Comparison of ENCODE assay signal across 24 cellular contexts in the genomic region with DNA sequence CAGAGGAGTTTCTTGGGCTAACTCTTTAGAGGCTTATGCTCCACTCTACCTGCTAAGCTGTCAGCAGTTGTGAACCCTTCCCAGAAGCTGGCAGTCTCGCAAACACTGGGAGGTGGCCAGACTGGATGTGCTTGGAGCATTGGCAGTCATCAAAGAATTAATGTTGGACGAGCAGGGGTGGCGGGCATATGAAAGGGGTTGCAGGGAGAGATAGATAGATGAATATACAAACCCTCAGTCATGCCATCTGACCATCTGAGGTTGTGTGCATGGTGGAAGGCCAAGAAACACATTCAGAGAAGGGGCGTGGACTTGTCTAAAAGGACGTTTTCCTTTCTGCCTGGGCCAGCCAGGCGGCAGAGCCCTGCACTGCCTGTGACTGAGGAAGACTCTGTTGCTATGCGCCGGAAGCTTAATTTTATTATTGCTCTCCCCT.
DNase-seq lines count a peak whose midpoint lies in the region; ATAC-seq and TF ChIP-seq lines count a peak whose summit lies in the region.
"Had no signal": no experiment of that assay in that cellular context is flagged by ENCODE, and none has a peak within 500 bp of the region (broad histone marks: within the 10 kb centered on the region; RNA-seq: fewer than 3 reads in every experiment).

No MANE protein-coding gene starts in this region.

- no peak overlapping the region for H3K9ac ChIP-seq in SK-N-MC (ENCODE audit: insufficient read length)

- H3K36me3 ChIP-seq in SK-N-MC (ENCODE audit: insufficient read depth, low read length): no peaks in the 10 kb centered on the region
- H3K36me3 ChIP-seq in suprapubic skin: no peaks in the 10 kb centered on the region
- no peaks in the 10 kb centered on the region for H3K36me3 ChIP-seq in upper lobe of left lung

- H3K4me3 Mint-ChIP-seq in mesothelial cell of epicardium: no peak overlapping the region
- H3K4me3 Mint-ChIP-seq: activated CD8-positive, alpha-beta T cell treated with anti-CD3 and anti-CD28 coated beads for 36 hours; central memory CD8-positive, alpha-beta T cell; IgD-negative memory B cell; naive thymus-derived CD8-positive, alpha-beta T cell had no signal

- H3K27ac Mint-ChIP-seq in mesothelial cell of epicardium: peak overlapping the region; percentile 75
- H3K27ac Mint-ChIP-seq: activated CD8-positive, alpha-beta T cell treated with anti-CD3 and anti-CD28 coated beads for 36 hours; IgD-negative memory B cell; naive thymus-derived CD8-positive, alpha-beta T cell had no signal

- no peaks in the 10 kb centered on the region for H3K9me3 Mint-ChIP-seq in mesothelial cell of epicardium
- H3K9me3 Mint-ChIP-seq: activated CD8-positive, alpha-beta T cell treated with anti-CD3 and anti-CD28 coated beads for 36 hours; IgD-negative memory B cell had no signal

- H3K27ac ChIP-seq in SK-N-MC: peak overlapping the region; percentile 28; the same call in 1 of the 2 replicates
- peak overlapping the region; percentile 26 for H3K27ac ChIP-seq in suprapubic skin
- no peak overlapping the region for H3K27ac ChIP-seq in upper lobe of left lung
- H3K27ac ChIP-seq: 22Rv1 had no signal

- H3K4me3 ChIP-seq in SK-N-MC (no peak overlapping the region), suprapubic skin (no peak overlapping the region), upper lobe of left lung (no peak overlapping the region)
- H3K4me3 ChIP-seq: smooth muscle cell had no signal

- DNase-seq in DMS153 (lab: John Stamatoyannopoulos, UW): peak; percentile 71
- DNase-seq in DMS153 treated with DMSO at 0.1 percent for 48 hours (lab: John Stamatoyannopoulos, UW; ENCODE audit: unreplicated experiment): no peak
- DNase-seq in SK-N-MC (ENCODE audit: low read depth, low spot score): no peak
- DNase-seq in mesothelial cell of epicardium (ENCODE audit: low spot score in 2 of 2, unreplicated experiment in 2 of 2): no peak
- no peak for DNase-seq in suprapubic skin (ENCODE audit: low spot score in 2 of 2)
- DNase-seq in upper lobe of left lung: no peak
- no peak for DNase-seq in AML-193 (lab: John Stamatoyannopoulos, UW)
- DNase-seq: activated CD8-positive, alpha-beta T cell treated with anti-CD3 and anti-CD28 coated beads for 36 hours; activated naive CD4-positive, alpha-beta T cell; activated T-cell treated with anti-CD3 and anti-CD28 coated beads, Interleukin-2, amount 50 U/mL, for 1 hour; amniotic stem cell; Caco-2; mesendoderm; naive thymus-derived CD8-positive, alpha-beta T cell; NCI-H2171 treated with DMSO at 0.1 percent for 48 hours; stimulated activated CD4-positive, alpha-beta T cell treated with anti-CD3 and anti-CD28 coated beads, Interleukin-4, amount 100 ng/mL, for 1 hour; stimulated activated naive CD8-positive, alpha-beta T cell treated with anti-CD3 and anti-CD28 coated beads, Interleukin-15, Interleukin-2, amounts not matched to agents 100 U/mL and 50 U/mL, for 24 hours; T-helper 9 cell had no signal

- TF ChIP-seq EP300 in suprapubic skin (IDR thresholded peaks at IDR 0.05): no peak
- no peak for TF ChIP-seq EP300 in upper lobe of left lung (IDR thresholded peaks at IDR 0.05)

- H3K27me3 Mint-ChIP-seq in mesothelial cell of epicardium (ENCODE audit: low read depth): no peaks in the 10 kb centered on the region
- H3K27me3 Mint-ChIP-seq: activated CD8-positive, alpha-beta T cell treated with anti-CD3 and anti-CD28 coated beads for 36 hours; central memory CD8-positive, alpha-beta T cell had no signal

- TF ChIP-seq POLR2A in suprapubic skin (IDR thresholded peaks at IDR 0.05) (no peak), upper lobe of left lung (IDR thresholded peaks at IDR 0.05) (no peak)

- peaks cover 20% of the 10 kb centered on the region for H3K36me3 Mint-ChIP-seq in mesothelial cell of epicardium
- H3K36me3 Mint-ChIP-seq: IgD-negative memory B cell; naive thymus-derived CD8-positive, alpha-beta T cell had no signal

- peaks cover 80% of the 10 kb centered on the region for H3K4me1 Mint-ChIP-seq in mesothelial cell of epicardium

- H3K9me3 ChIP-seq in SK-N-MC (ENCODE audit: low read depth, low read length) (no peaks in the 10 kb centered on the region), suprapubic skin (no peaks in the 10 kb centered on the region), upper lobe of left lung (no peaks in the 10 kb centered on the region)
- H3K9me3 ChIP-seq: Caco-2 had no signal

- peaks cover 67% of the 10 kb centered on the region for H3K4me1 ChIP-seq in suprapubic skin
- H3K4me1 ChIP-seq in upper lobe of left lung: peaks cover 16 to 48% (median 29%) of the 10 kb centered on the region in 4 donors
- H3K4me1 ChIP-seq: Caco-2 had no signal

- H3K27me3 ChIP-seq in suprapubic skin (no peaks in the 10 kb centered on the region), upper lobe of left lung (no peaks in the 10 kb centered on the region)

- ATAC-seq in HG03108 (IDR thresholded peaks at IDR 0.05; ENCODE audit: unreplicated experiment) (no peak), upper lobe of left lung (ENCODE audit: low FRiP score in 2 of 2) (no peak)
- ATAC-seq: activated CD8-positive, alpha-beta T cell treated with anti-CD3 and anti-CD28 coated beads for 36 hours; naive thymus-derived CD8-positive, alpha-beta T cell; SK-N-SH treated with all-trans-retinoic acid at 6 μM for 48 hours; stimulated activated naive CD8-positive, alpha-beta T cell treated with anti-CD3 and anti-CD28 coated beads, Interleukin-15, Interleukin-2, amounts not matched to agents 100 U/mL and 50 U/mL, for 24 hours had no signal

- no peak for TF ChIP-seq CTCF in mesothelial cell of epicardium (IDR thresholded peaks at IDR 0.05; ENCODE audit: unreplicated experiment)
- no peak for TF ChIP-seq CTCF in suprapubic skin (IDR thresholded peaks at IDR 0.05)
- TF ChIP-seq CTCF in upper lobe of left lung (IDR thresholded peaks at IDR 0.05): no peak

- 44% methylated on average over 8 of the region's 8 CpGs for WGBS in suprapubic skin
- 86 to 91% methylated on average over 8 of the region's 8 CpGs for WGBS in upper lobe of left lung, 2 donors

Comparison
In these comparisons a context has a peak if more than half of its experiments do, and no peak if none do; other contexts are left out.
1. H3K27ac ChIP-seq: peak in SK-N-MC (single experiment) and suprapubic skin (single experiment); none in upper lobe of left lung (0 of 4).